In the genomic region with DNA sequence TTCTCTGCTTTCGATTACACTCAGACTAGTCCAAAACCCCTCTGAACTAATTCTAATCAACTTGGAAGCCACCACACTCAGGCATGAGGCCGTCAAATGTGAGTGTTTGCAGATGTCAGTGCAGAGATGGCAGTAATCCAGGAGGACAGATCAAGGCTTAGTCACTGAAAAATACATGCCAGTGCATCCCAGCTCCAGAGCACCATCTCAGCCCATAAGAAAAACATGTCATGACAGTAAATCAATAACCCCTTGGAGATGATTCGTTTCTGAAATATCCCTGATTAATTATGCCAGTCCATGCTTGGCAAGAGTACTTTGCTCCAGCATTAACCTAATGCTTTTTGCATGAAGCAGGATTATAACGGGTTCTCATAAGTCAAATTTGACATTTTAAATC, we compare ENCODE assay signal across 14 cellular contexts.
DNase-seq lines count a peak whose midpoint lies in the region; ATAC-seq and TF ChIP-seq lines count a peak whose summit lies in the region.
"Had no signal": no experiment of that assay in that cellular context is flagged by ENCODE, and none has a peak within 500 bp of the region (broad histone marks: within the 10 kb centered on the region; RNA-seq: fewer than 3 reads in every experiment).

No MANE protein-coding gene starts in this region.

- no peaks in the 10 kb centered on the region for H3K36me3 ChIP-seq in fibroblast of lung (ENCODE audit: control insufficient read depth, insufficient read depth, low read length)
- no peaks in the 10 kb centered on the region for H3K36me3 ChIP-seq in neural progenitor cell
- H3K36me3 ChIP-seq: SJSA1, thoracic aorta had no signal

- H3K4me2 ChIP-seq in fibroblast of lung (ENCODE audit: extremely low read depth, insufficient read depth, low read length), result peak overlapping the region; percentile 48
- H3K4me2 ChIP-seq in neural progenitor cell, result no peak overlapping the region

- no peaks in the 10 kb centered on the region for H3F3A ChIP-seq in neural progenitor cell (ENCODE audit: low read depth)

- H3K27me3 Mint-ChIP-seq in neural progenitor cell (ENCODE audit: insufficient read depth, low read depth), result no peaks in the 10 kb centered on the region

- no peak overlapping the region for H2AFZ ChIP-seq in fibroblast of lung (ENCODE audit: low read length)
- H2AFZ ChIP-seq in neural progenitor cell (replicated peaks), result no peak overlapping the region

- H3K27ac ChIP-seq in fibroblast of lung (ENCODE audit: insufficient read depth, low read length), result no peak overlapping the region
- H3K27ac ChIP-seq in neural progenitor cell, result no peak overlapping the region
- H3K27ac ChIP-seq: SJSA1, thoracic aorta had no signal

- no peak overlapping the region for H3K9ac ChIP-seq in fibroblast of lung (ENCODE audit: insufficient read depth, low read length)
- H3K9ac ChIP-seq in neural progenitor cell, result no peak overlapping the region

- DNase-seq in GM04504 (ENCODE audit: low read depth) (peak; percentile 93), RKO (ENCODE audit: low spot score) (peak; percentile 43), fibroblast of lung (ENCODE audit: low read depth in 2 of 2) (peak; percentile 85 to 87), neural progenitor cell (ENCODE audit: low spot score) (no peak), NCI-H2081 (lab: John Stamatoyannopoulos, UW) (no peak), NCI-H345 treated with DMSO at 0.1 percent for 48 hours (lab: John Stamatoyannopoulos, UW; ENCODE audit: unreplicated experiment) (no peak)
- DNase-seq: glutamatergic neuron, H9, natural killer cell, NCI-H187 treated with DMSO at 0.1 percent for 48 hours had no signal

- no peaks in the 10 kb centered on the region for H3K4me1 Mint-ChIP-seq in neural progenitor cell

- H3K9me3 Mint-ChIP-seq in neural progenitor cell, result no peaks in the 10 kb centered on the region
- H3K9me3 Mint-ChIP-seq: H9, natural killer cell had no signal

- no peaks in the 10 kb centered on the region for H4K20me1 ChIP-seq in fibroblast of lung (ENCODE audit: control insufficient read depth, extremely low read depth, insufficient read depth, low read length)
- H4K20me1 ChIP-seq in neural progenitor cell (ENCODE audit: low read depth), result no peaks in the 10 kb centered on the region

- H3K36me3 Mint-ChIP-seq in neural progenitor cell, result no peaks in the 10 kb centered on the region
- H3K36me3 Mint-ChIP-seq: natural killer cell had no signal

- no peak overlapping the region for H3K4me3 ChIP-seq in fibroblast of lung (replicated peaks in 1 of 4; ENCODE audit: control extremely low read depth in 1 of 4, insufficient read depth in 1 of 4, low read depth in 3 of 4, low read length in 4 of 4)
- H3K4me3 ChIP-seq in neural progenitor cell, result no peak overlapping the region
- H3K4me3 ChIP-seq: SJSA1, thoracic aorta had no signal

- no peaks in the 10 kb centered on the region for H3K79me2 ChIP-seq in fibroblast of lung (ENCODE audit: control insufficient read depth, insufficient read depth, low read length)
- no peaks in the 10 kb centered on the region for H3K79me2 ChIP-seq in neural progenitor cell (ENCODE audit: low read depth)

- H3K9me3 ChIP-seq in fibroblast of lung (ENCODE audit: control insufficient read depth, insufficient read depth, low read depth, low read length) (no peaks in the 10 kb centered on the region), neural progenitor cell (ENCODE audit: low read depth) (no peaks in the 10 kb centered on the region)
- H3K9me3 ChIP-seq: SJSA1, thoracic aorta had no signal

- H3K27me3 ChIP-seq in fibroblast of lung (ENCODE audit: control insufficient read depth, insufficient read depth, low read length) (no peaks in the 10 kb centered on the region), neural progenitor cell (no peaks in the 10 kb centered on the region)
- H3K27me3 ChIP-seq: SJSA1 had no signal

- H3K27ac Mint-ChIP-seq in neural progenitor cell, result peak overlapping the region; percentile 53
- H3K27ac Mint-ChIP-seq: H9, natural killer cell had no signal

- ATAC-seq in GM18868 (IDR thresholded peaks at IDR 0.05; ENCODE audit: unreplicated experiment) (no peak), GM21825 (IDR thresholded peaks at IDR 0.05; ENCODE audit: unreplicated experiment) (no peak)
- ATAC-seq: natural killer cell had no signal

- H3K4me3 Mint-ChIP-seq in neural progenitor cell, result no peak overlapping the region
- H3K4me3 Mint-ChIP-seq: H9, natural killer cell had no signal

- H3K4me1 ChIP-seq in fibroblast of lung (ENCODE audit: control insufficient read depth, extremely low read depth, insufficient read depth, low read length) (peaks cover 6% of the 10 kb centered on the region), neural progenitor cell (no peaks in the 10 kb centered on the region)

- TF ChIP-seq CTCF in fibroblast of lung (conservative IDR thresholded peaks at IDR 0.05 in 1 of 2, IDR thresholded peaks at IDR 0.05 in 1 of 2; ENCODE audit: low read depth in 1 of 2, low read length in 2 of 2) (no peak), neural progenitor cell (IDR thresholded peaks at IDR 0.05) (no peak)

Comparison
In these comparisons a context has a peak if more than half of its experiments do, and no peak if none do; other contexts are left out.
1. DNase-seq: peak in GM04504 (single experiment), RKO (single experiment) and fibroblast of lung (2 of 2); none in neural progenitor cell (single experiment), NCI-H2081 (0 of 2) and NCI-H345 treated with DMSO at 0.1 percent for 48 hours (single experiment).